Comparison of ENCODE assay signal across 9 cellular contexts in the genomic region with DNA sequence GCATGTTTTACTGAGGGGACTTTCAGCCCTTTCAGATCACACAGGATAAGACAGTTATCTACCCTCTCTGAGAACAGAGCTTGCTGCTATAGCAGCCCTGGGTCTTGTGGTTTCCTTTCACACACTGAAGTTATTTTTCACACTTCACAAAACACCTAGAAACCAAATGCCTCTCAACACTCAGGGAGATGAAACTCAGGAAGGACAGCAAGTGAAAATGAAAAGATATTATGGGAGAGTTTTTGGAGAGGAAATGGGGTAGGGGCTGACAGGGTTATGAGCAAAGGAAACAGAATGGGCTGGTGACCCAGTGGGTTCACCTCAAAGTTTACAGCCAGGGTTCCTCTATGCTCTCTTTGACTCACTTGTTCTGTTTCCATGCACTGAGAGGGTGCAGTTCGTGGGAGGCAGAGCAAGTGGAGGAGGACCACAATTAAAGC. TPM values are rescaled to one million over a fixed set of nuclear protein-coding genes. Genes with fewer than 3 reads are reported as not detected.
A peak's percentile ranks its signal among the peaks of the same experiment; 100 is the strongest.
DNase-seq lines count a peak whose midpoint lies in the region; ATAC-seq, FAIRE-seq and TF ChIP-seq lines count a peak whose summit lies in the region.
"Had no signal": no experiment of that assay in that cellular context is flagged by ENCODE, and none has a peak within 500 bp of the region (broad histone marks: within the 10 kb centered on the region; RNA-seq: fewer than 3 reads in every experiment).

No MANE protein-coding gene starts in this region.

- TF ChIP-seq CTCF in GM10266 (IDR thresholded peaks at IDR 0.05; ENCODE audit: control insufficient read depth, insufficient read depth, low read depth, missing control alignments) (no peak), SK-N-SH (IDR thresholded peaks at IDR 0.05) (no peak)

- ATAC-seq in GM21723 (IDR thresholded peaks at IDR 0.05; ENCODE audit: unreplicated experiment), result peak; percentile 82
- ATAC-seq: foreskin keratinocyte had no signal

- H3K4me3 ChIP-seq in SK-N-SH (ENCODE audit: low read depth in 2 of 2, low read length in 1 of 2), result no peak overlapping the region

- H3K27ac ChIP-seq in SK-N-SH (ENCODE audit: low read depth in 2 of 2, low read length in 1 of 2), result no peak overlapping the region
- H3K27ac ChIP-seq: foreskin keratinocyte had no signal

- no peaks in the 10 kb centered on the region for H3K79me2 ChIP-seq in SK-N-SH (ENCODE audit: insufficient read depth)

- DNase-seq in GM10266 (ENCODE audit: extremely low spot score) (peak; percentile 65), T-helper 1 cell (peak in 4 of 5 donors; percentile 31 to 93 (median 39)), islet precursor cell (peak; percentile 10), hippocampal formation (lab: John Stamatoyannopoulos, UW) (no peak), NCI-H526 (lab: John Stamatoyannopoulos, UW) (no peak), HTR-8/SVneo (ENCODE audit: insufficient read length, low spot score) (no peak), SK-N-SH (no peak)
- DNase-seq: foreskin keratinocyte had no signal

- no peak for TF ChIP-seq RAD21 in SK-N-SH (IDR thresholded peaks at IDR 0.05; ENCODE audit: low read length)

- no peak for FAIRE-seq in HTR-8/SVneo (lab: Jason Lieb, UNC)

- no peak for TF ChIP-seq EP300 in SK-N-SH (IDR thresholded peaks at IDR 0.05; ENCODE audit: borderline replicate concordance in 1 of 2, low read depth in 1 of 2, low read length in 1 of 2)

- CTCF ChIA-PET in SK-N-SH (lab: Yijun Ruan, JAX), result no interaction called here

- H3F3A ChIP-seq in SK-N-SH (replicated peaks; ENCODE audit: insufficient read depth), result no peaks in the 10 kb centered on the region

- no peak overlapping the region for H2AFZ ChIP-seq in SK-N-SH (ENCODE audit: low read depth)

- no peaks in the 10 kb centered on the region for H3K36me3 ChIP-seq in SK-N-SH (replicated peaks in 1 of 2; ENCODE audit: control insufficient read depth in 1 of 2, insufficient read depth in 2 of 2, low read length in 1 of 2)

- no peaks in the 10 kb centered on the region for H3K9me2 ChIP-seq in SK-N-SH

- H3K9ac ChIP-seq in SK-N-SH, result no peak overlapping the region

- no peaks in the 10 kb centered on the region; the same call in 1 of the 2 replicates for H3K27me3 ChIP-seq in SK-N-SH (ENCODE audit: insufficient read depth)
- H3K27me3 ChIP-seq: foreskin keratinocyte had no signal

- 0% methylated on average over 1 of the region's 1 CpG for WGBS in SK-N-SH (ENCODE audit: low lambda C conversion rate)

- no peaks in the 10 kb centered on the region for H3K4me1 ChIP-seq in SK-N-SH (ENCODE audit: control insufficient read depth in 1 of 2, insufficient read depth in 2 of 2, low read depth in 1 of 2, low read length in 1 of 2)
- H3K4me1 ChIP-seq: foreskin keratinocyte had no signal

- POLR2A ChIA-PET in SK-N-SH (lab: Yijun Ruan, JAX), result no interaction called here

- H4K20me1 ChIP-seq in SK-N-SH (ENCODE audit: insufficient read depth), result no peaks in the 10 kb centered on the region

- H3K4me2 ChIP-seq in SK-N-SH, result no peak overlapping the region

- H3K9me3 ChIP-seq in SK-N-SH, result no peaks in the 10 kb centered on the region

TF ChIP-seq in SK-N-SH, 30 proteins besides CTCF, POLR2A, EP300 and RAD21:
- TF ChIP-seq, protein P1, sequence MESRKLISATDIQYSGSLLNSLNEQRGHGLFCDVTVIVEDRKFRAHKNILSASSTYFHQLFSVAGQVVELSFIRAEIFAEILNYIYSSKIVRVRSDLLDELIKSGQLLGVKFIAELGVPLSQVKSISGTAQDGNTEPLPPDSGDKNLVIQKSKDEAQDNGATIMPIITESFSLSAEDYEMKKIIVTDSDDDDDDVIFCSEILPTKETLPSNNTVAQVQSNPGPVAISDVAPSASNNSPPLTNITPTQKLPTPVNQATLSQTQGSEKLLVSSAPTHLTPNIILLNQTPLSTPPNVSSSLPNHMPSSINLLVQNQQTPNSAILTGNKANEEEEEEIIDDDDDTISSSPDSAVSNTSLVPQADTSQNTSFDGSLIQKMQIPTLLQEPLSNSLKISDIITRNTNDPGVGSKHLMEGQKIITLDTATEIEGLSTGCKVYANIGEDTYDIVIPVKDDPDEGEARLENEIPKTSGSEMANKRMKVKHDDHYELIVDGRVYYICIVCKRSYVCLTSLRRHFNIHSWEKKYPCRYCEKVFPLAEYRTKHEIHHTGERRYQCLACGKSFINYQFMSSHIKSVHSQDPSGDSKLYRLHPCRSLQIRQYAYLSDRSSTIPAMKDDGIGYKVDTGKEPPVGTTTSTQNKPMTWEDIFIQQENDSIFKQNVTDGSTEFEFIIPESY (IDR thresholded peaks at IDR 0.05; ENCODE audit: borderline replicate concordance, low read depth), result no peak
- TF ChIP-seq RCOR1 (IDR thresholded peaks at IDR 0.05; ENCODE audit: low read length), result no peak
- TF ChIP-seq POLR2AphosphoS5 (IDR thresholded peaks at IDR 0.05; ENCODE audit: low read depth, low read length), result no peak
- no peak for TF ChIP-seq NRF1 (IDR thresholded peaks at IDR 0.05; ENCODE audit: low read depth, low read length)
- no peak for TF ChIP-seq JUND (IDR thresholded peaks at IDR 0.05)

RNA-seq across cellular contexts. Expression of a gene that starts 17.0 kb away (rescaled TPM):
- polyA plus RNA-seq in SK-N-SH (2012; rRNA removed), result 4.1 and 5.7 TPM in 2 replicates
- polyA plus RNA-seq in SK-N-SH (2012; cell fraction: cytosol; rRNA removed), result 4.4 and 4.5 TPM in 2 replicates
- 2.2 and 4.0 TPM in 2 replicates for polyA plus RNA-seq in SK-N-SH (2012; cell fraction: nucleus; rRNA removed)

RNA-seq across cellular contexts. Expression of a gene that starts 36.3 kb away (rescaled TPM):
- 0.03 and 0.05 TPM in 2 replicates for polyA plus RNA-seq in SK-N-SH (2012; rRNA removed)
- polyA plus RNA-seq in SK-N-SH (2012; cell fraction: cytosol; rRNA removed), result 0.01 TPM in 2 replicates
- polyA plus RNA-seq in SK-N-SH (2012; cell fraction: nucleus; rRNA removed), result 0.02 and 0.04 TPM in 2 replicates
- polyA plus RNA-seq: foreskin keratinocyte had no signal

RNA-seq across cellular contexts. Expression of a gene that starts 47.9 kb away (rescaled TPM):
- polyA plus RNA-seq in SK-N-SH (2012; rRNA removed), result not detected in 2 replicates
- under 0.01 TPM in 1 of 2 replicates, not detected in the other for polyA plus RNA-seq in SK-N-SH (2012; cell fraction: cytosol; rRNA removed)
- polyA plus RNA-seq in SK-N-SH (2012; cell fraction: nucleus; rRNA removed), result not detected in 2 replicates
- polyA plus RNA-seq: foreskin keratinocyte had no signal

Comparison
In these comparisons a context has a peak if more than half of its experiments do, and no peak if none do; other contexts are left out.
1. DNase-seq: peak in GM10266 (single experiment), T-helper 1 cell (4 of 5) and islet precursor cell (single experiment); none in hippocampal formation (0 of 2), NCI-H526 (0 of 2), HTR-8/SVneo (single experiment) and SK-N-SH (single experiment).